ENCODE assay signal across 2 cellular contexts in genomic region chr16:12771341-12771798, GRCh38.
TF ChIP-seq lines count a peak whose summit lies in the region.

No MANE protein-coding gene starts in this region.

TF ChIP-seq in WTC11, 78 proteins besides CTCF, POLR2A, EP300 and RAD21 (continued from another document):
- TF ChIP-seq MLX (CRISPR knock-in tag; IDR thresholded peaks at IDR 0.05): no peak
- TF ChIP-seq NR3C1 (CRISPR knock-in tag; conservative IDR thresholded peaks at IDR 0.05; ENCODE audit: low read depth): no peak
- TF ChIP-seq EMX1 (CRISPR knock-in tag; IDR thresholded peaks at IDR 0.05): no peak
- TF ChIP-seq ATF1 (CRISPR knock-in tag; IDR thresholded peaks at IDR 0.05): no peak
- no peak for TF ChIP-seq ZNF317 (CRISPR knock-in tag; IDR thresholded peaks at IDR 0.05; ENCODE audit: borderline replicate concordance, low read depth)
- no peak for TF ChIP-seq OVOL2 (CRISPR knock-in tag; IDR thresholded peaks at IDR 0.05; ENCODE audit: borderline replicate concordance)
- no peak for TF ChIP-seq ETV6 (CRISPR knock-in tag; IDR thresholded peaks at IDR 0.05)
- TF ChIP-seq ZNF423 (CRISPR knock-in tag; IDR thresholded peaks at IDR 0.05): no peak
- TF ChIP-seq ZBTB43 (CRISPR knock-in tag; IDR thresholded peaks at IDR 0.05): no peak
- no peak for TF ChIP-seq ATF6 (CRISPR knock-in tag; IDR thresholded peaks at IDR 0.05)
- TF ChIP-seq CBFB (CRISPR knock-in tag; IDR thresholded peaks at IDR 0.05; ENCODE audit: low read depth): no peak
- no peak for TF ChIP-seq GTF2I (CRISPR knock-in tag; conservative IDR thresholded peaks at IDR 0.05)
- no peak for TF ChIP-seq ZNF219 (CRISPR knock-in tag; IDR thresholded peaks at IDR 0.05; ENCODE audit: borderline replicate concordance)
- TF ChIP-seq ZNF532 (CRISPR knock-in tag; IDR thresholded peaks at IDR 0.05; ENCODE audit: borderline replicate concordance): no peak
- no peak for TF ChIP-seq TEAD1 (CRISPR knock-in tag; IDR thresholded peaks at IDR 0.05)
- no peak for TF ChIP-seq HMGA2 (CRISPR knock-in tag; IDR thresholded peaks at IDR 0.05)

TF ChIP-seq in HepG2, 621 proteins besides CTCF, POLR2A, EP300 and RAD21 (continued from another document):
- TF ChIP-seq HMGXB4 (CRISPR knock-in tag; IDR thresholded peaks at IDR 0.05; ENCODE audit: borderline replicate concordance in 1 of 2, low read depth in 1 of 2) (no peak), TFDP1 (CRISPR knock-in tag; IDR thresholded peaks at IDR 0.05; ENCODE audit: borderline replicate concordance) (no peak), SMAD9 (CRISPR knock-in tag; IDR thresholded peaks at IDR 0.05) (no peak), MLX (CRISPR knock-in tag; IDR thresholded peaks at IDR 0.05) (no peak)
